Comparison of ENCODE assay signal across 1 cellular context in genomic region chr3:52689151-52689550, GRCh38.
TF ChIP-seq lines count a peak whose summit lies in the region.

No MANE protein-coding gene starts in this region.

TF ChIP-seq in GM23338, 12 proteins besides CTCF, POLR2A, EP300 and RAD21:
- TF ChIP-seq EZH2phosphoT487 (IDR thresholded peaks at IDR 0.05; ENCODE audit: unreplicated experiment), result no peak
- no peak for TF ChIP-seq CREB1 (CRISPR knock-in tag; IDR thresholded peaks at IDR 0.05; ENCODE audit: low read depth)
- TF ChIP-seq ZNF114 (CRISPR knock-in tag; IDR thresholded peaks at IDR 0.05), result no peak
- no peak for TF ChIP-seq ETS1 (IDR thresholded peaks at IDR 0.05)
- no peak for TF ChIP-seq ZNF331 (CRISPR knock-in tag; IDR thresholded peaks at IDR 0.05; ENCODE audit: low read depth)
- no peak for TF ChIP-seq NANOG (IDR thresholded peaks at IDR 0.05; ENCODE audit: borderline replicate concordance)
- no peak for TF ChIP-seq POLR2AphosphoS5 (IDR thresholded peaks at IDR 0.05; ENCODE audit: low read depth)
- TF ChIP-seq JUNB (IDR thresholded peaks at IDR 0.05; ENCODE audit: unreplicated experiment), result no peak
- TF ChIP-seq ZNF462 (CRISPR knock-in tag; IDR thresholded peaks at IDR 0.05), result no peak
- TF ChIP-seq STAT1 (IDR thresholded peaks at IDR 0.05; ENCODE audit: unreplicated experiment), result no peak
- TF ChIP-seq, protein P1, sequence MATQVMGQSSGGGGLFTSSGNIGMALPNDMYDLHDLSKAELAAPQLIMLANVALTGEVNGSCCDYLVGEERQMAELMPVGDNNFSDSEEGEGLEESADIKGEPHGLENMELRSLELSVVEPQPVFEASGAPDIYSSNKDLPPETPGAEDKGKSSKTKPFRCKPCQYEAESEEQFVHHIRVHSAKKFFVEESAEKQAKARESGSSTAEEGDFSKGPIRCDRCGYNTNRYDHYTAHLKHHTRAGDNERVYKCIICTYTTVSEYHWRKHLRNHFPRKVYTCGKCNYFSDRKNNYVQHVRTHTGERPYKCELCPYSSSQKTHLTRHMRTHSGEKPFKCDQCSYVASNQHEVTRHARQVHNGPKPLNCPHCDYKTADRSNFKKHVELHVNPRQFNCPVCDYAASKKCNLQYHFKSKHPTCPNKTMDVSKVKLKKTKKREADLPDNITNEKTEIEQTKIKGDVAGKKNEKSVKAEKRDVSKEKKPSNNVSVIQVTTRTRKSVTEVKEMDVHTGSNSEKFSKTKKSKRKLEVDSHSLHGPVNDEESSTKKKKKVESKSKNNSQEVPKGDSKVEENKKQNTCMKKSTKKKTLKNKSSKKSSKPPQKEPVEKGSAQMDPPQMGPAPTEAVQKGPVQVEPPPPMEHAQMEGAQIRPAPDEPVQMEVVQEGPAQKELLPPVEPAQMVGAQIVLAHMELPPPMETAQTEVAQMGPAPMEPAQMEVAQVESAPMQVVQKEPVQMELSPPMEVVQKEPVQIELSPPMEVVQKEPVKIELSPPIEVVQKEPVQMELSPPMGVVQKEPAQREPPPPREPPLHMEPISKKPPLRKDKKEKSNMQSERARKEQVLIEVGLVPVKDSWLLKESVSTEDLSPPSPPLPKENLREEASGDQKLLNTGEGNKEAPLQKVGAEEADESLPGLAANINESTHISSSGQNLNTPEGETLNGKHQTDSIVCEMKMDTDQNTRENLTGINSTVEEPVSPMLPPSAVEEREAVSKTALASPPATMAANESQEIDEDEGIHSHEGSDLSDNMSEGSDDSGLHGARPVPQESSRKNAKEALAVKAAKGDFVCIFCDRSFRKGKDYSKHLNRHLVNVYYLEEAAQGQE (IDR thresholded peaks at IDR 0.05; ENCODE audit: unreplicated experiment), result no peak
- TF ChIP-seq EZH2 (IDR thresholded peaks at IDR 0.05; ENCODE audit: low read depth, unreplicated experiment), result no peak
